ENCODE assay signal across 11 cellular contexts in the genomic region with DNA sequence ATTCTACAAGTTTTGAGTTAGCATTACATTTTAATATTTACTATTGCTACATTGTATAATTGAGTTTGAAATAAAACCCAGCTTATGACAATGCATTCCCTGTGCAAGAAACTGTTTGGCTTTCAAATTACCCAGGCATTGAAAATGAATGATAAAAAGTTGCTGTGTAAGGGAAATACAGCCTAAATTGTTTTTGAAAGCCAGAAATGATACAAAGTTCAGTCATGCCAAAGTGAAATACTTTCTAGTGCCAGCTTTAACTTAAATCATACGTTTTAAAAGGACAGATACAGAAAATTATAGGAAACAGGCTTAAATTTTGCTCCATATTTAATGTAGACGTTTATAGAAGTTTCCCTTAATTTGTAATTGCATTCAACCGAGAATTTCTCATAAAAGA. TPM values are rescaled to one million over a fixed set of nuclear protein-coding genes. Genes with fewer than 3 reads are reported as not detected.
DNase-seq lines count a peak whose midpoint lies in the region; ATAC-seq and TF ChIP-seq lines count a peak whose summit lies in the region.
"Had no signal": no experiment of that assay in that cellular context is flagged by ENCODE, and none has a peak within 500 bp of the region (broad histone marks: within the 10 kb centered on the region; RNA-seq: fewer than 3 reads in every experiment).

No MANE protein-coding gene starts in this region.

- no peaks in the 10 kb centered on the region for H3K27me3 Mint-ChIP-seq in CD8-positive, alpha-beta T cell (ENCODE audit: low read depth)
- H3K27me3 Mint-ChIP-seq in natural killer cell treated with Interleukin-12 subunit alpha and Interleukin-12 subunit beta and Interleukin-15 and Interleukin-18, amount 100 ng/mL, for 72 hours, result no peaks in the 10 kb centered on the region

- H3K4me1 ChIP-seq in CD8-positive, alpha-beta T cell (ENCODE audit: insufficient read depth, low read length), result peaks cover 40% of the 10 kb centered on the region
- H3K4me1 ChIP-seq in colonic mucosa, result peaks cover 9% of the 10 kb centered on the region

- intact Hi-C loops in CD8-positive, alpha-beta T cell (cut with DNase I, micrococcal nuclease), result loop anchor here in 1 of 2 experiments (5.0 to 10.0 kb wide), 3 partner anchors 379 to 691 kb away; a partner anchor contains a TSS
- intact Hi-C loops in colonic mucosa (cut with DNase I), result loop anchor here (5.0 kb wide), 1 partner anchor 36 kb away; a partner anchor contains a TSS

- peaks cover 47% of the 10 kb centered on the region for H3K36me3 Mint-ChIP-seq in CD8-positive, alpha-beta T cell
- peaks cover 23% of the 10 kb centered on the region for H3K36me3 Mint-ChIP-seq in natural killer cell treated with Interleukin-12 subunit alpha and Interleukin-12 subunit beta and Interleukin-15 and Interleukin-18, amount 100 ng/mL, for 72 hours

- H3K9me3 Mint-ChIP-seq in CD8-positive, alpha-beta T cell, result no peaks in the 10 kb centered on the region
- no peaks in the 10 kb centered on the region for H3K9me3 Mint-ChIP-seq in natural killer cell treated with Interleukin-12 subunit alpha and Interleukin-12 subunit beta and Interleukin-15 and Interleukin-18, amount 100 ng/mL, for 72 hours

- no peaks in the 10 kb centered on the region for H3K36me3 ChIP-seq in CD8-positive, alpha-beta T cell (ENCODE audit: insufficient read depth, low read length)
- H3K36me3 ChIP-seq in colonic mucosa, result no peaks in the 10 kb centered on the region

- TF ChIP-seq POLR2A in NB4 (IDR thresholded peaks at IDR 0.05; ENCODE audit: extremely low read depth, insufficient read length), result no peak

- no peak overlapping the region for H3K9ac ChIP-seq in colonic mucosa (ENCODE audit: low read depth in 2 of 2, low read length in 2 of 2)

- POLR2A ChIA-PET in CD8-positive, alpha-beta T cell (lab: Charles Lee), result interaction anchor here (5.6 kb wide), 1 partner anchor 10 kb away, joined by 130 read pairs; a partner anchor contains a TSS

- H3K27ac Mint-ChIP-seq in CD8-positive, alpha-beta T cell, result peak overlapping the region; percentile 85
- peak overlapping the region; percentile 68 to 100 for H3K27ac Mint-ChIP-seq in natural killer cell treated with Interleukin-12 subunit alpha and Interleukin-12 subunit beta and Interleukin-15 and Interleukin-18, amount 100 ng/mL, for 72 hours

- H3K27ac ChIP-seq in CD8-positive, alpha-beta T cell (ENCODE audit: low read depth, low read length), result no peak overlapping the region
- H3K27ac ChIP-seq in colonic mucosa, result peak overlapping the region; percentile 33

- no peak for TF ChIP-seq CTCF in CD8-positive, alpha-beta T cell (IDR thresholded peaks at IDR 0.05)
- TF ChIP-seq CTCF in NB4 (IDR thresholded peaks at IDR 0.05; ENCODE audit: low read depth, low read length) (no peak), colonic mucosa (IDR thresholded peaks at IDR 0.05) (no peak)

- H3K4me3 Mint-ChIP-seq in CD8-positive, alpha-beta T cell, result peak overlapping the region; percentile 97
- H3K4me3 Mint-ChIP-seq in natural killer cell treated with Interleukin-12 subunit alpha and Interleukin-12 subunit beta and Interleukin-15 and Interleukin-18, amount 100 ng/mL, for 72 hours, result peak overlapping the region; percentile 91

- H3K27me3 ChIP-seq in CD8-positive, alpha-beta T cell (ENCODE audit: insufficient read depth, low read length), result no peaks in the 10 kb centered on the region
- no peaks in the 10 kb centered on the region for H3K27me3 ChIP-seq in colonic mucosa

- no peak for DNase-seq in CD8-positive, alpha-beta T cell
- no peak for DNase-seq in NB4 (ENCODE audit: low read depth)
- no peak for DNase-seq in colonic mucosa
- DNase-seq in natural killer cell treated with Interleukin-12 subunit alpha and Interleukin-12 subunit beta and Interleukin-15 and Interleukin-18, amount 100 ng/mL, for 72 hours (ENCODE audit: low spot score), result no peak
- no peak for DNase-seq in kidney tubule cell (ENCODE audit: low spot score)
- DNase-seq in NCI-H748 treated with DMSO at 0.1 percent for 48 hours (lab: John Stamatoyannopoulos, UW), result no peak
- DNase-seq in NCI-H2029 (lab: John Stamatoyannopoulos, UW), result no peak
- DNase-seq in SHP77 treated with DMSO at 0.1 percent for 48 hours (lab: John Stamatoyannopoulos, UW), result no peak
- DNase-seq: NCI-H1105, OCI-M1, retina had no signal

- CTCF ChIA-PET in CD8-positive, alpha-beta T cell (lab: Charles Lee), result interaction anchor here (0.7 to 6.1 kb wide), 4 partner anchors 10 to 37 kb away, joined by 3 to 87 read pairs (median 4); a partner anchor contains a TSS

- no peak overlapping the region for H3K4me3 ChIP-seq in CD8-positive, alpha-beta T cell (ENCODE audit: low read depth, low read length)
- H3K4me3 ChIP-seq in NB4 (ENCODE audit: low read depth, low read length) (peak overlapping the region; percentile 85), colonic mucosa (no peak overlapping the region)

- ATAC-seq in CD8-positive, alpha-beta T cell, result no peak
- no peak for ATAC-seq in natural killer cell treated with Interleukin-12 subunit alpha and Interleukin-12 subunit beta and Interleukin-15 and Interleukin-18, amount 100 ng/mL, for 72 hours

- H3K9me3 ChIP-seq in CD8-positive, alpha-beta T cell (ENCODE audit: low read length), result no peaks in the 10 kb centered on the region
- H3K9me3 ChIP-seq in colonic mucosa, result no peaks in the 10 kb centered on the region

- peaks cover 66% of the 10 kb centered on the region for H3K4me1 Mint-ChIP-seq in CD8-positive, alpha-beta T cell (ENCODE audit: low read depth)
- peaks cover 27 to 40% of the 10 kb centered on the region in 2 donors for H3K4me1 Mint-ChIP-seq in natural killer cell treated with Interleukin-12 subunit alpha and Interleukin-12 subunit beta and Interleukin-15 and Interleukin-18, amount 100 ng/mL, for 72 hours (ENCODE audit: low read depth in 2 of 2)

RNA-seq across cellular contexts. Expression of a gene that starts 2.8 kb away (rescaled TPM):
- 10 to 100 TPM; 22.6 to 24.0 TPM for total RNA-seq in CD8-positive, alpha-beta T cell
- 10 to 100 TPM; 44.9 to 47.3 TPM for total RNA-seq in colonic mucosa
- total RNA-seq in natural killer cell treated with Interleukin-12 subunit alpha and Interleukin-12 subunit beta and Interleukin-15 and Interleukin-18, amount 100 ng/mL, for 72 hours, result 10 to 100 TPM; 76.3 to 93.6 TPM

RNA-seq across cellular contexts. Expression of a gene that starts 3.0 kb away (rescaled TPM):
- 100 to 1,000 TPM; 302 to 318 TPM for total RNA-seq in CD8-positive, alpha-beta T cell
- 100 to 1,000 TPM; 197 to 198 TPM for total RNA-seq in colonic mucosa
- 100 to 1,000 TPM; 186 to 188 TPM for total RNA-seq in natural killer cell treated with Interleukin-12 subunit alpha and Interleukin-12 subunit beta and Interleukin-15 and Interleukin-18, amount 100 ng/mL, for 72 hours

RNA-seq across cellular contexts. Expression of a gene that starts 11.7 kb away (rescaled TPM):
- total RNA-seq in CD8-positive, alpha-beta T cell, result 10 to 100 TPM in 1 of 2 experiments, 1 to 10 TPM in 1; 9.3 to 11.7 TPM
- total RNA-seq in colonic mucosa, result 1 to 10 TPM; 6.8 to 8.3 TPM
- 10 to 100 TPM in 1 of 2 donors, 1 to 10 TPM in 1; 6.2 to 11.9 TPM for total RNA-seq in natural killer cell treated with Interleukin-12 subunit alpha and Interleukin-12 subunit beta and Interleukin-15 and Interleukin-18, amount 100 ng/mL, for 72 hours

RNA-seq across cellular contexts. Expression of a gene that starts 24.6 kb away (rescaled TPM):
- total RNA-seq in CD8-positive, alpha-beta T cell, result 1 to 10 TPM; 6.2 to 7.3 TPM
- total RNA-seq in colonic mucosa, result 10 to 100 TPM; 24.3 to 39.8 TPM
- total RNA-seq in natural killer cell treated with Interleukin-12 subunit alpha and Interleukin-12 subunit beta and Interleukin-15 and Interleukin-18, amount 100 ng/mL, for 72 hours, result 10 to 100 TPM; 28.7 to 48.4 TPM

RNA-seq across cellular contexts. Expression of a gene that starts 37.2 kb away (rescaled TPM):
- total RNA-seq in CD8-positive, alpha-beta T cell, result 1,000 to 10,000 TPM; 3,843 to 3,876 TPM
- 1,000 to 10,000 TPM; 1,421 to 1,478 TPM for total RNA-seq in colonic mucosa
- 1,000 to 10,000 TPM in 1 of 2 donors, 100 to 1,000 TPM in 1; 518 to 1,286 TPM for total RNA-seq in natural killer cell treated with Interleukin-12 subunit alpha and Interleukin-12 subunit beta and Interleukin-15 and Interleukin-18, amount 100 ng/mL, for 72 hours
